Comparison of ENCODE assay signal across 12 cellular contexts in genomic region chr22:24162377-24162927, GRCh38. TPM values are rescaled to one million over a fixed set of nuclear protein-coding genes. Genes with fewer than 3 reads are reported as not detected.
A peak's percentile ranks its signal among the peaks of the same experiment; 100 is the strongest.
DNase-seq lines count a peak whose midpoint lies in the region; ATAC-seq and TF ChIP-seq lines count a peak whose summit lies in the region.
"Had no signal": no experiment of that assay in that cellular context is flagged by ENCODE, and none has a peak within 500 bp of the region (broad histone marks: within the 10 kb centered on the region; RNA-seq: fewer than 3 reads in every experiment).

No MANE protein-coding gene starts in this region.

- CTCF ChIA-PET in activated naive CD4-positive, alpha-beta T cell treated with anti-CD3 and anti-CD28 coated beads for 36 hours (lab: Charles Lee), result interaction anchor here (1.0 kb wide), 1 partner anchor 12 kb away, joined by 3 read pairs; no protein-coding TSS in a partner anchor
- CTCF ChIA-PET in activated CD4-positive, alpha-beta memory T cell treated with anti-CD3 and anti-CD28 coated beads, Interleukin-2, amount 10 ng/mL, durations not matched to agents 7 days and 5 days (lab: Charles Lee), result no interaction called here

- H3K36me3 ChIP-seq in left ventricle myocardium inferior, result peaks cover 36% of the 10 kb centered on the region

- H3K9me3 ChIP-seq in left ventricle myocardium inferior (replicated peaks), result no peaks in the 10 kb centered on the region

- H3K27me3 Mint-ChIP-seq in activated naive CD4-positive, alpha-beta T cell treated with anti-CD3 and anti-CD28 coated beads for 36 hours (ENCODE audit: low read depth), result no peaks in the 10 kb centered on the region
- H3K27me3 Mint-ChIP-seq in activated CD4-positive, alpha-beta memory T cell treated with anti-CD3 and anti-CD28 coated beads, Interleukin-2, amount 10 ng/mL, durations not matched to agents 7 days and 5 days, result no peaks in the 10 kb centered on the region
- no peaks in the 10 kb centered on the region for H3K27me3 Mint-ChIP-seq in type B pancreatic cell

- H3K36me3 Mint-ChIP-seq in activated naive CD4-positive, alpha-beta T cell treated with anti-CD3 and anti-CD28 coated beads, Interleukin-2, amount 50 U/mL, for 72 hours, result no peaks in the 10 kb centered on the region
- H3K36me3 Mint-ChIP-seq in activated naive CD4-positive, alpha-beta T cell treated with anti-CD3 and anti-CD28 coated beads for 36 hours (ENCODE audit: low read depth), result peaks cover 2% of the 10 kb centered on the region
- H3K36me3 Mint-ChIP-seq in activated CD4-positive, alpha-beta memory T cell treated with anti-CD3 and anti-CD28 coated beads, Interleukin-2, amount 10 ng/mL, durations not matched to agents 7 days and 5 days (ENCODE audit: low read depth), result peaks cover 18% of the 10 kb centered on the region
- peaks cover under 1% of the 10 kb centered on the region for H3K36me3 Mint-ChIP-seq in type B pancreatic cell

- POLR2A ChIA-PET in activated CD4-positive, alpha-beta memory T cell treated with anti-CD3 and anti-CD28 coated beads, Interleukin-2, amount 10 ng/mL, durations not matched to agents 7 days and 5 days (lab: Charles Lee), result no interaction called here

- H3K9me3 Mint-ChIP-seq in activated naive CD4-positive, alpha-beta T cell treated with anti-CD3 and anti-CD28 coated beads, Interleukin-2, amount 50 U/mL, for 72 hours, result no peaks in the 10 kb centered on the region
- no peaks in the 10 kb centered on the region for H3K9me3 Mint-ChIP-seq in activated naive CD4-positive, alpha-beta T cell treated with anti-CD3 and anti-CD28 coated beads for 36 hours
- H3K9me3 Mint-ChIP-seq in activated CD4-positive, alpha-beta memory T cell treated with anti-CD3 and anti-CD28 coated beads, Interleukin-2, amount 10 ng/mL, durations not matched to agents 7 days and 5 days, result no peaks in the 10 kb centered on the region
- H3K9me3 Mint-ChIP-seq in type B pancreatic cell, result no peaks in the 10 kb centered on the region

- no peak for ATAC-seq in activated naive CD4-positive, alpha-beta T cell treated with anti-CD3 and anti-CD28 coated beads, Interleukin-2, amount 50 U/mL, for 72 hours
- no peak for ATAC-seq in esophagus mucosa
- ATAC-seq: PC-3 had no signal

- peak overlapping the region; percentile 49 to 86 for H3K27ac Mint-ChIP-seq in activated naive CD4-positive, alpha-beta T cell treated with anti-CD3 and anti-CD28 coated beads, Interleukin-2, amount 50 U/mL, for 72 hours
- H3K27ac Mint-ChIP-seq in activated naive CD4-positive, alpha-beta T cell treated with anti-CD3 and anti-CD28 coated beads for 36 hours, result no peak overlapping the region
- peak overlapping the region; percentile 49 for H3K27ac Mint-ChIP-seq in activated CD4-positive, alpha-beta memory T cell treated with anti-CD3 and anti-CD28 coated beads, Interleukin-2, amount 10 ng/mL, durations not matched to agents 7 days and 5 days
- H3K27ac Mint-ChIP-seq in type B pancreatic cell, result peak overlapping the region; percentile 48

- peaks cover 89% of the 10 kb centered on the region for H3K4me1 ChIP-seq in left ventricle myocardium inferior

- H3K4me1 Mint-ChIP-seq in activated naive CD4-positive, alpha-beta T cell treated with anti-CD3 and anti-CD28 coated beads for 36 hours (ENCODE audit: low read depth), result peaks cover 26% of the 10 kb centered on the region
- peaks cover 23% of the 10 kb centered on the region for H3K4me1 Mint-ChIP-seq in activated CD4-positive, alpha-beta memory T cell treated with anti-CD3 and anti-CD28 coated beads, Interleukin-2, amount 10 ng/mL, durations not matched to agents 7 days and 5 days
- H3K4me1 Mint-ChIP-seq in type B pancreatic cell (ENCODE audit: unreplicated experiment), result peaks cover 6% of the 10 kb centered on the region

- H3K4me3 ChIP-seq in left ventricle myocardium inferior, result no peak overlapping the region

- no peak overlapping the region for H3K4me3 Mint-ChIP-seq in activated naive CD4-positive, alpha-beta T cell treated with anti-CD3 and anti-CD28 coated beads for 36 hours
- H3K4me3 Mint-ChIP-seq in activated CD4-positive, alpha-beta memory T cell treated with anti-CD3 and anti-CD28 coated beads, Interleukin-2, amount 10 ng/mL, durations not matched to agents 7 days and 5 days, result no peak overlapping the region
- H3K4me3 Mint-ChIP-seq in type B pancreatic cell, result no peak overlapping the region

- DNase-seq in activated naive CD4-positive, alpha-beta T cell treated with anti-CD3 and anti-CD28 coated beads, Interleukin-2, amount 50 U/mL, for 72 hours (ENCODE audit: low spot score in 2 of 2), result no peak
- no peak for DNase-seq in activated naive CD4-positive, alpha-beta T cell treated with anti-CD3 and anti-CD28 coated beads for 36 hours
- no peak for DNase-seq in activated CD4-positive, alpha-beta memory T cell treated with anti-CD3 and anti-CD28 coated beads, Interleukin-2, amount 10 ng/mL, durations not matched to agents 7 days and 5 days
- DNase-seq in left ventricle myocardium inferior (no peak), type B pancreatic cell (ENCODE audit: extremely low spot score, unreplicated experiment) (no peak), NCI-H1436 (lab: John Stamatoyannopoulos, UW) (no peak), GOT3 (lab: John Stamatoyannopoulos, UW) (no peak)
- DNase-seq: activated CD8-positive, alpha-beta memory T cell treated with anti-CD3 and anti-CD28 coated beads, Interleukin-2, amount 50 U/mL, for 4 hours; DND-41; NCI-H1694; PC-3 had no signal

- no peaks in the 10 kb centered on the region for H3K27me3 ChIP-seq in left ventricle myocardium inferior (ENCODE audit: low read depth)

- peak overlapping the region; percentile 91 for H3K27ac ChIP-seq in left ventricle myocardium inferior (replicated peaks)

- no peak for TF ChIP-seq CTCF in left ventricle myocardium inferior (IDR thresholded peaks at IDR 0.05; ENCODE audit: borderline replicate concordance)
- TF ChIP-seq CTCF in type B pancreatic cell (conservative IDR thresholded peaks at IDR 0.05), result no peak

- intact Hi-C loops in activated naive CD4-positive, alpha-beta T cell treated with anti-CD3 and anti-CD28 coated beads for 36 hours (cut with micrococcal nuclease), result no loop called here
- intact Hi-C loops in left ventricle myocardium inferior (cut with micrococcal nuclease), result no loop called here

RNA-seq across cellular contexts. Expression of gene SUSD2, which starts 18.8 kb away (rescaled TPM):
- 1 to 10 TPM in 1 of 2 donors, under 1 TPM in 1; 0.20 to 1.6 TPM for total RNA-seq in activated naive CD4-positive, alpha-beta T cell treated with anti-CD3 and anti-CD28 coated beads, Interleukin-2, amount 50 U/mL, for 72 hours
- under 1 TPM; 0.21 to 0.22 TPM for total RNA-seq in activated naive CD4-positive, alpha-beta T cell treated with anti-CD3 and anti-CD28 coated beads for 36 hours
- under 1 TPM; 0.23 to 0.63 TPM for total RNA-seq in activated CD4-positive, alpha-beta memory T cell treated with anti-CD3 and anti-CD28 coated beads, Interleukin-2, amount 10 ng/mL, durations not matched to agents 7 days and 5 days
- total RNA-seq in left ventricle myocardium inferior (3.2 TPM), type B pancreatic cell (ENCODE audit: low replicate concordance) (3.7 and 5.6 TPM in 2 replicates), esophagus mucosa (1.4 TPM)
